Comparison of ENCODE assay signal across 8 cellular contexts in the genomic region with DNA sequence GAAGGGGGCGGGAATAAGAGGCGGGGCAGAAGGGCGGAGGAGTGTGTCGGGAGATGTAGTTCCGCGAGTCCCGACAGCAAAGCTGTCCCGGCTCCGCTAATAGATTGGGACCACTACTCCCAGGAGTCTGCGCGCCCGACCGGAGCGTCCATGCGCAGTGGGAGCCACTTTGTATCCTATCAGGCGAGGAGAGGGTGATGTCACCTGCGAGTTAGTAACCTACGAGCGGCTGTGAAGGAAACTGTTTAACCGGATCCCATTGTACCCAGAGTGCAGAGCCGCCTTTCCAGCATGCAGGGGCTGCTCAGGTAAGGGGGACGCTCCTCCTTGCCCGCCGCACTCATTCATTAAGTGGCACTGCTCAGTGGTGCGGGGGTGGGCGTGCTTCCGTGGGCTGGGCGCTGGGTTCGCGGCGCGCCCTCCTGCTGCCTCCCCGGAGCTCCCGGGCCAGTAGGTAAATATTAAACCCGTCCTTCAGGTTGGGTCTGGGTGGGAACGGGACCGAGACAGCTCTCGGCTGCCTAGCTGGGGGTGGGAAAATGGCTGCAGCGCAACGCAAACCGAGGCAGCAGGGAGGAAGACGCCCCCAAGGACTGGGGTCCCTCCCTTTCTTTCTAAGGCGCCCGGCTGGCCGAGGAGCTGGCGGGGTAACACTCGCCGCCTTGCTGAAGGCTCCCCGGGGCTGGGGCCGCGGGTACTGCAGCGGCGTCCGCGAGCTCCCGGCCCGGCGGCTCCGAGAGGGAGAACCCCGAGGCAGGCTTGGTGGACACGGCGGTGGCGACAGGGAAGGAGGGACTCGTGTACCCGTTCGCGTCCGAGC. TPM values are rescaled to one million over a fixed set of nuclear protein-coding genes. Genes with fewer than 3 reads are reported as not detected.
DNase-seq lines count a peak whose midpoint lies in the region; ATAC-seq lines count a peak whose summit lies in the region.

A gene (plus strand): TSS at position 207 of the 820 bp plus-strand sequence. CDS start 74,811 bp downstream, outside the sequence.

- peaks cover 18 to 30% of the 10 kb centered on the region in 2 donors for H3K4me1 Mint-ChIP-seq in effector memory CD8-positive, alpha-beta T cell (ENCODE audit: low read depth in 2 of 2)

- H2AK5ac ChIP-seq in mesenchymal stem cell (ENCODE audit: low read length, severe bottlenecking): no peak within 1 kb of the TSS

- peak within 1 kb of the TSS; percentile 97 for H3K27ac Mint-ChIP-seq in effector memory CD8-positive, alpha-beta T cell

- peak within 1 kb of the TSS; percentile 57 for H2BK5ac ChIP-seq in mesenchymal stem cell (ENCODE audit: low read depth, low read length, poor library complexity, severe bottlenecking)

- H3K36me3 Mint-ChIP-seq in effector memory CD8-positive, alpha-beta T cell (ENCODE audit: insufficient read depth): peaks cover 26% of the 10 kb centered on the region

- H3K36me3 ChIP-seq in mesenchymal stem cell (ENCODE audit: control insufficient read depth in 1 of 2, insufficient read depth in 2 of 2, low read depth in 1 of 2, low read length in 2 of 2): no peaks in the 10 kb centered on the region

- peak within 1 kb of the TSS; percentile 84 for H3K27ac ChIP-seq in mesenchymal stem cell (ENCODE audit: low read length, poor library complexity, severe bottlenecking)

- peak within 1 kb of the TSS; percentile 80 for H4K8ac ChIP-seq in mesenchymal stem cell (ENCODE audit: low read length)

- peaks cover 0 to 24% of the 10 kb centered on the region in 2 experiments for H3K27me3 ChIP-seq in mesenchymal stem cell (ENCODE audit: control insufficient read depth in 1 of 2, insufficient read depth in 1 of 2, low read length in 2 of 2)

- H3K4me3 ChIP-seq in mesenchymal stem cell (ENCODE audit: insufficient read depth in 1 of 2, low read depth in 1 of 2, low read length in 2 of 2): peak within 1 kb of the TSS; percentile 92 to 93

- peak within 1 kb of the TSS; percentile 71 to 84 for H3K18ac ChIP-seq in mesenchymal stem cell (ENCODE audit: low read depth in 1 of 2, low read length in 2 of 2)

- peaks cover 16 to 20% of the 10 kb centered on the region in 2 donors for H3K27me3 Mint-ChIP-seq in effector memory CD8-positive, alpha-beta T cell

- peak; percentile 90 for DNase-seq in CMK (ENCODE audit: low read depth)
- peak; percentile 84 for DNase-seq in HS-5 (ENCODE audit: low read depth)
- DNase-seq in NK-92 treated with Interleukin-12 subunit alpha and Interleukin-12 subunit beta, amount 100 ng/mL, for 24 hours (lab: John Stamatoyannopoulos, UW): peak; percentile 96
- DNase-seq in activated CD8-positive, alpha-beta memory T cell treated with anti-CD3 and anti-CD28 coated beads for 4 hours (ENCODE audit: low read depth in 2 of 2): peak; percentile 91 to 96
- DNase-seq in effector memory CD8-positive, alpha-beta T cell: peak; percentile 93 to 94 (median 94)
- peak; percentile 99 for DNase-seq in mesenchymal stem cell
- peak; percentile 91 for DNase-seq in stimulated activated CD8-positive, alpha-beta memory T cell treated with anti-CD3 and anti-CD28 coated beads, Interleukin-12 subunit alpha, Interleukin-12 subunit beta, amount 100 ng/mL, for 4 hours (ENCODE audit: low read depth)

- peak within 1 kb of the TSS in 1 of 2 experiments; percentile 78 for H3K14ac ChIP-seq in mesenchymal stem cell (ENCODE audit: low read length in 2 of 2)

- peak within 1 kb of the TSS; percentile 72 for H4K91ac ChIP-seq in mesenchymal stem cell (ENCODE audit: low read length)

- peak within 1 kb of the TSS; percentile 99 for H3K4me2 ChIP-seq in mesenchymal stem cell (ENCODE audit: low read length, poor library complexity, severe bottlenecking)

- peak; percentile 92 for ATAC-seq in GM19468 (IDR thresholded peaks at IDR 0.05; ENCODE audit: extremely low read depth, unreplicated experiment)
- peak; percentile 86 for ATAC-seq in effector memory CD8-positive, alpha-beta T cell (replicated peaks)

- H3K79me1 ChIP-seq in mesenchymal stem cell (replicated peaks; ENCODE audit: low read length, poor library complexity, severe bottlenecking): peaks cover 14% of the 10 kb centered on the region

- peak within 1 kb of the TSS; percentile 92 for H2AFZ ChIP-seq in mesenchymal stem cell (ENCODE audit: low read depth, low read length)

- peak within 1 kb of the TSS; percentile 98 to 99 for H3K4me3 Mint-ChIP-seq in effector memory CD8-positive, alpha-beta T cell

- WGBS in mesenchymal stem cell: under 1% methylated on average over 59 of the region's 68 CpGs

- peak within 1 kb of the TSS in 1 of 2 experiments; percentile 47 for H3K4ac ChIP-seq in mesenchymal stem cell (ENCODE audit: low read depth in 1 of 2, low read length in 2 of 2)

- H2BK12ac ChIP-seq in mesenchymal stem cell (ENCODE audit: low read length in 2 of 2): peak within 1 kb of the TSS; percentile 53 to 82

- H3K9me3 Mint-ChIP-seq in effector memory CD8-positive, alpha-beta T cell: no peaks in the 10 kb centered on the region

- peaks cover 11% of the 10 kb centered on the region for H3K4me1 ChIP-seq in mesenchymal stem cell (ENCODE audit: control insufficient read depth, insufficient read depth, low read depth, low read length)

- H2BK15ac ChIP-seq in mesenchymal stem cell (ENCODE audit: low read depth, poor library complexity, severe bottlenecking): peak within 1 kb of the TSS; percentile 94

- peak within 1 kb of the TSS; percentile 95 for H3K9ac ChIP-seq in mesenchymal stem cell (ENCODE audit: low read length)

- H2BK120ac ChIP-seq in mesenchymal stem cell (ENCODE audit: low read depth, low read length): no peak within 1 kb of the TSS

- H3K23ac ChIP-seq in mesenchymal stem cell (ENCODE audit: low read length in 2 of 2): peak within 1 kb of the TSS; percentile 37 to 80

- no peaks in the 10 kb centered on the region for H3K9me3 ChIP-seq in mesenchymal stem cell (ENCODE audit: control insufficient read depth, low read length)

RNA-seq across cellular contexts. Expression of the gene that starts here (rescaled TPM):
- 10.1 TPM for polyA plus RNA-seq in mesenchymal stem cell (2013, experiment 1 of 2)
- polyA plus RNA-seq in mesenchymal stem cell (2013, experiment 2 of 2): 11.0 TPM

Comparison
In these comparisons a context has a peak if more than half of its experiments do, and no peak if none do; other contexts are left out.
1. Peak in every context shown above with its lines: DNase-seq, ATAC-seq, H3K4me3 ChIP-seq and H3K27ac ChIP-seq.